In genomic region chr12:39441963-39442894, GRCh38 we compare ENCODE assay signal across 8 cellular contexts. TPM values are rescaled to one million over a fixed set of nuclear protein-coding genes. Genes with fewer than 3 reads are reported as not detected.
A peak's percentile ranks its signal among the peaks of the same experiment; 100 is the strongest.
DNase-seq lines count a peak whose midpoint lies in the region; ATAC-seq and TF ChIP-seq lines count a peak whose summit lies in the region.

No MANE protein-coding gene starts in this region.

- peaks cover 24% of the 10 kb centered on the region for H3K4me1 ChIP-seq in smooth muscle cell (ENCODE audit: low read depth)

- H3K27me3 Mint-ChIP-seq in brain: peaks cover 13% of the 10 kb centered on the region
- H3K27me3 Mint-ChIP-seq in immature natural killer cell (ENCODE audit: low read depth in 3 of 3): peaks cover 2 to 18% (median 5%) of the 10 kb centered on the region in 3 donors

- H3K27me3 ChIP-seq in smooth muscle cell (ENCODE audit: low read depth): no peaks in the 10 kb centered on the region

- H2AFZ ChIP-seq in smooth muscle cell (ENCODE audit: low read depth): peak overlapping the region; percentile 63

- no peak for TF ChIP-seq CTCF in brain (conservative IDR thresholded peaks at IDR 0.05)
- no peak for TF ChIP-seq CTCF in smooth muscle cell (IDR thresholded peaks at IDR 0.05; ENCODE audit: borderline replicate concordance, insufficient read depth, poor library complexity, severe bottlenecking)

- peak overlapping the region; percentile 76 for H3K27ac ChIP-seq in smooth muscle cell (ENCODE audit: low read depth)

- no peaks in the 10 kb centered on the region for H3K36me3 ChIP-seq in smooth muscle cell (ENCODE audit: low read depth)

- H3K9me3 ChIP-seq in smooth muscle cell (replicated peaks; ENCODE audit: low read depth): no peaks in the 10 kb centered on the region

- ATAC-seq in GM21717 (IDR thresholded peaks at IDR 0.05; ENCODE audit: unreplicated experiment): peak; percentile 32

- H3F3A ChIP-seq in smooth muscle cell (ENCODE audit: low read depth): peaks cover 13% of the 10 kb centered on the region

- H3K79me2 ChIP-seq in smooth muscle cell (ENCODE audit: low read depth): peaks cover 34% of the 10 kb centered on the region

- 4% methylated on average over 57 of the region's 58 CpGs for WGBS in smooth muscle cell (ENCODE audit: low lambda C conversion rate)

- peaks cover 10% of the 10 kb centered on the region for H4K20me1 ChIP-seq in smooth muscle cell (ENCODE audit: low read depth)

- peak; percentile 52 for DNase-seq in DMS153 treated with DMSO at 0.1 percent for 48 hours (lab: John Stamatoyannopoulos, UW; ENCODE audit: unreplicated experiment)
- peak; percentile 25 for DNase-seq in T-helper 9 cell
- peak; percentile 39 to 49 (median 44) for DNase-seq in immature natural killer cell
- DNase-seq in smooth muscle cell (lab: John Stamatoyannopoulos, UW; ENCODE audit: unreplicated experiment): peak; percentile 27
- no peak for DNase-seq in epidermal melanocyte (ENCODE audit: insufficient read length, low spot score)

- peak overlapping the region; percentile 99 to 100 (median 99) for H3K27ac Mint-ChIP-seq in brain
- peak overlapping the region; percentile 85 to 94 (median 91) for H3K27ac Mint-ChIP-seq in immature natural killer cell

- H3K36me3 Mint-ChIP-seq in brain (no peaks in the 10 kb centered on the region), immature natural killer cell (no peaks in the 10 kb centered on the region)

- no peak for TF ChIP-seq RAD21 in Ishikawa (IDR thresholded peaks at IDR 0.05; ENCODE audit: low read depth)

- peak overlapping the region; percentile 90 for H3K4me2 ChIP-seq in smooth muscle cell

- H3K4me1 Mint-ChIP-seq in brain (peaks cover 44% of the 10 kb centered on the region), immature natural killer cell (peaks cover 19 to 33% of the 10 kb centered on the region in 2 donors)

- no peak for TF ChIP-seq EP300 in Ishikawa (IDR thresholded peaks at IDR 0.05; ENCODE audit: borderline replicate concordance)

- H3K9me3 Mint-ChIP-seq in brain (no peaks in the 10 kb centered on the region), immature natural killer cell (no peaks in the 10 kb centered on the region)

- H3K9ac ChIP-seq in smooth muscle cell (ENCODE audit: low read depth): peak overlapping the region; percentile 91

- H3K4me3 Mint-ChIP-seq in brain (peak overlapping the region; percentile 94 to 99 (median 96)), immature natural killer cell (peak overlapping the region; percentile 87 to 98 (median 97))

- H3K4me3 ChIP-seq in smooth muscle cell: peak overlapping the region; percentile 71

TF ChIP-seq in Ishikawa, 13 proteins besides CTCF, POLR2A, EP300 and RAD21:
- TF ChIP-seq NFIC (IDR thresholded peaks at IDR 0.05): no peak
- TF ChIP-seq FOXM1 (IDR thresholded peaks at IDR 0.05; ENCODE audit: borderline replicate concordance, low read depth): no peak
- TF ChIP-seq MAX (IDR thresholded peaks at IDR 0.05): no peak; the same call in 1 of the 2 replicates
- TF ChIP-seq REST (IDR thresholded peaks at IDR 0.05; ENCODE audit: low read depth): no peak
- TF ChIP-seq CEBPB (IDR thresholded peaks at IDR 0.05): peak; percentile 78
- TF ChIP-seq ZBTB7A (IDR thresholded peaks at IDR 0.05; ENCODE audit: low read depth): peak; percentile 82
- no peak for TF ChIP-seq EGR1 (IDR thresholded peaks at IDR 0.05)
- TF ChIP-seq YY1 (IDR thresholded peaks at IDR 0.05; ENCODE audit: low read depth): no peak
- no peak for TF ChIP-seq TAF1 (IDR thresholded peaks at IDR 0.05; ENCODE audit: low read depth)
- TF ChIP-seq TEAD4 (IDR thresholded peaks at IDR 0.05): 0 out of 2 replicates have a peak, but pooled peaks have one; percentile 12
- TF ChIP-seq TCF12 (IDR thresholded peaks at IDR 0.05; ENCODE audit: low read depth): no peak

RNA-seq across cellular contexts. Expression of gene KIF21A, which starts 0.7 kb away (rescaled TPM):
- 10.6 TPM for polyA plus RNA-seq in brain (ENCODE audit: insufficient read depth, low read depth, low replicate concordance)
- 10 to 100 TPM in 1 of 3 donors, 1 to 10 TPM in 2; 1.3 to 13.9 (median 7.8) TPM for polyA plus RNA-seq in immature natural killer cell
- total RNA-seq in smooth muscle cell: 28.8 and 29.7 TPM in 2 replicates
- polyA plus RNA-seq in smooth muscle cell: 9.2 and 11.5 TPM in 2 replicates
